11 cellular contexts compared by ENCODE assay signal in genomic region chr12:110546339-110546738, GRCh38. TPM values are rescaled to one million over a fixed set of nuclear protein-coding genes. Genes with fewer than 3 reads are reported as not detected.
A peak's percentile ranks its signal among the peaks of the same experiment; 100 is the strongest.
DNase-seq lines count a peak whose midpoint lies in the region; ATAC-seq and TF ChIP-seq lines count a peak whose summit lies in the region.
"Had no signal": no experiment of that assay in that cellular context is flagged by ENCODE, and none has a peak within 500 bp of the region (broad histone marks: within the 10 kb centered on the region; RNA-seq: fewer than 3 reads in every experiment).

No MANE protein-coding gene starts in this region.

- H3K4me1 ChIP-seq in ACC112 (ENCODE audit: control insufficient read depth, insufficient read depth, low read length, unreplicated experiment) (peaks cover 53% of the 10 kb centered on the region), HEK293 (ENCODE audit: control insufficient read depth, insufficient read depth, low read length) (peaks cover 29% of the 10 kb centered on the region), left lung (peaks cover 16 to 37% of the 10 kb centered on the region in 2 donors), OCI-LY7 (ENCODE audit: insufficient read depth, low read length, poor library complexity, severe bottlenecking) (peaks cover 5% of the 10 kb centered on the region), ascending aorta (peaks cover 6 to 18% of the 10 kb centered on the region in 2 donors)

- POLR2A ChIA-PET in HEK293 (lab: Yijun Ruan, JAX) (no interaction called here), OCI-LY7 (lab: Charles Lee) (no interaction called here)

- no peak overlapping the region for H3K4me2 ChIP-seq in OCI-LY7 (ENCODE audit: low read length)

- H4K20me1 ChIP-seq in OCI-LY7 (ENCODE audit: insufficient read depth, low read length) = no peaks in the 10 kb centered on the region

- intact Hi-C loops in left lung (cut with DNase I) (no loop called here), OCI-LY7 (cut with micrococcal nuclease; ENCODE audit: unreplicated experiment) (no loop called here), ascending aorta (cut with DNase I) (no loop called here)

- H3K9me2 ChIP-seq in OCI-LY7 (ENCODE audit: insufficient read depth, low read length) = no peaks in the 10 kb centered on the region

- no peaks in the 10 kb centered on the region for H3K36me3 ChIP-seq in ACC112 (ENCODE audit: insufficient read depth, low read length)
- peaks cover 5 to 21% of the 10 kb centered on the region in 2 experiments; a peak in 2 of 3 replicates for H3K36me3 ChIP-seq in HEK293 (ENCODE audit: control insufficient read depth in 2 of 2, insufficient read depth in 1 of 2, low read length in 2 of 2)
- peaks cover 0 to 48% of the 10 kb centered on the region in 2 donors for H3K36me3 ChIP-seq in left lung
- peaks cover 86% of the 10 kb centered on the region for H3K36me3 ChIP-seq in OCI-LY7 (ENCODE audit: insufficient read depth, low read length)
- H3K36me3 ChIP-seq in ascending aorta = peaks cover 4 to 20% of the 10 kb centered on the region in 2 donors

- H2AFZ ChIP-seq in ACC112 (ENCODE audit: low read length, unreplicated experiment) (no peak overlapping the region), OCI-LY7 (ENCODE audit: low read length) (no peak overlapping the region)

- H3K9me3 ChIP-seq in HEK293 (ENCODE audit: control insufficient read depth, insufficient read depth, low read depth, low read length) (no peaks in the 10 kb centered on the region), left lung (no peaks in the 10 kb centered on the region), OCI-LY7 (ENCODE audit: low read length) (no peaks in the 10 kb centered on the region), ascending aorta (no peaks in the 10 kb centered on the region)
- H3K9me3 ChIP-seq: neutrophil had no signal

- H3K4me3 ChIP-seq in ACC112 (ENCODE audit: low read depth, low read length) (peak overlapping the region; percentile 11; the same call in 1 of the 2 replicates), HEK293 (ENCODE audit: low read depth, low read length) (no peak overlapping the region), left lung (no peak overlapping the region), OCI-LY7 (ENCODE audit: low read depth, low read length, poor library complexity, severe bottlenecking) (no peak overlapping the region), ascending aorta (no peak overlapping the region)

- BruUV-seq in OCI-LY7 (replicated peaks; lab: Mats Ljungman, UMichigan) = no TSS peak

- H3K27ac ChIP-seq in ACC112 (ENCODE audit: low read depth, low read length) = peak overlapping the region; percentile 84
- no peak overlapping the region for H3K27ac ChIP-seq in HEK293 (ENCODE audit: extremely low read depth, low read depth, low read length)
- H3K27ac ChIP-seq in left lung = peak overlapping the region; percentile 9 to 62
- H3K27ac ChIP-seq in OCI-LY7 (ENCODE audit: low read depth, low read length, poor library complexity, severe bottlenecking) = no peak overlapping the region
- H3K27ac ChIP-seq in ascending aorta = peak overlapping the region in 1 of 2 donors; percentile 52
- H3K27ac ChIP-seq: neutrophil had no signal

- DNase-seq in amniotic epithelial cell (ENCODE audit: low read depth) (peak; percentile 94), left lung (no peak), OCI-LY7 (ENCODE audit: low spot score) (no peak), ascending aorta (ENCODE audit: low spot score in 2 of 2) (no peak)
- no peak for DNase-seq in activated CD4-positive, alpha-beta T cell treated with anti-CD3 and anti-CD28 coated beads for 1 hour
- DNase-seq: activated CD8-positive, alpha-beta memory T cell treated with anti-CD3 and anti-CD28 coated beads, Interleukin-2, amount 10 ng/mL, durations not matched to agents 7 days and 5 days; NCI-H774 had no signal

- ATAC-seq in left lung (no peak), GM19463 (IDR thresholded peaks at IDR 0.05; ENCODE audit: unreplicated experiment) (no peak)
- ATAC-seq: activated CD8-positive, alpha-beta memory T cell treated with anti-CD3 and anti-CD28 coated beads, Interleukin-2, amount 10 ng/mL, durations not matched to agents 7 days and 5 days had no signal

- H3K27me3 ChIP-seq in ACC112 (ENCODE audit: insufficient read depth, low read length) = no peaks in the 10 kb centered on the region
- H3K27me3 ChIP-seq in left lung = no peaks in the 10 kb centered on the region
- no peaks in the 10 kb centered on the region for H3K27me3 ChIP-seq in ascending aorta
- H3K27me3 ChIP-seq: neutrophil had no signal

- TF ChIP-seq CTCF in HEK293 (tag by site-specific recombination; IDR thresholded peaks at IDR 0.05) (no peak), left lung (IDR thresholded peaks at IDR 0.05) (no peak), OCI-LY7 (conservative IDR thresholded peaks at IDR 0.05; ENCODE audit: low read length) (no peak), ascending aorta (IDR thresholded peaks at IDR 0.05) (no peak)

- CTCF ChIA-PET in HEK293 (lab: Yijun Ruan, JAX) (no interaction called here), OCI-LY7 (lab: Charles Lee; ENCODE audit: unreplicated experiment) (no interaction called here)

- H3K79me2 ChIP-seq in ACC112 (ENCODE audit: control insufficient read depth, insufficient read depth, low read length, unreplicated experiment) = peaks cover 19% of the 10 kb centered on the region
- peaks cover 31% of the 10 kb centered on the region; the same call in 1 of the 2 replicates for H3K79me2 ChIP-seq in OCI-LY7 (ENCODE audit: insufficient read depth, low read depth, low read length)

TF ChIP-seq in HEK293, 187 proteins besides CTCF, POLR2A, EP300 and RAD21 (continues in another document):
- TF ChIP-seq SCRT2 (tag by site-specific recombination; IDR thresholded peaks at IDR 0.05) = peak; percentile 99
- TF ChIP-seq ZBTB21 (tag by site-specific recombination; IDR thresholded peaks at IDR 0.05) = peak; percentile 84
- TF ChIP-seq ZNF391 (tag by site-specific recombination; IDR thresholded peaks at IDR 0.05; ENCODE audit: borderline replicate concordance, low read depth) = 0 out of 2 replicates have a peak, but pooled peaks have one; percentile 34
- TF ChIP-seq ZNF2 (tag by site-specific recombination; IDR thresholded peaks at IDR 0.05) = peak; percentile 37; the same call in 1 of the 2 replicates
- TF ChIP-seq ZBTB17 (tag by site-specific recombination; IDR thresholded peaks at IDR 0.05) = peak; percentile 49; the same call in 1 of the 2 replicates
- TF ChIP-seq ZNF629 (tag by site-specific recombination; IDR thresholded peaks at IDR 0.05) = peak; percentile 91
- TF ChIP-seq ZNF140 (tag by site-specific recombination; IDR thresholded peaks at IDR 0.05) = no peak
- TF ChIP-seq ZNF248 (tag by site-specific recombination; IDR thresholded peaks at IDR 0.05) = no peak
- no peak for TF ChIP-seq ZNF23 (tag by site-specific recombination; IDR thresholded peaks at IDR 0.05; ENCODE audit: borderline replicate concordance)
- 0 out of 2 replicates have a peak, but pooled peaks have one; percentile 38 for TF ChIP-seq ZNF324 (tag by site-specific recombination; IDR thresholded peaks at IDR 0.05)
- TF ChIP-seq ZXDB (tag by site-specific recombination; IDR thresholded peaks at IDR 0.05) = no peak; the same call in 1 of the 2 replicates
- TF ChIP-seq WT1 (tag by site-specific recombination; IDR thresholded peaks at IDR 0.05) = no peak
- TF ChIP-seq, protein P1, sequence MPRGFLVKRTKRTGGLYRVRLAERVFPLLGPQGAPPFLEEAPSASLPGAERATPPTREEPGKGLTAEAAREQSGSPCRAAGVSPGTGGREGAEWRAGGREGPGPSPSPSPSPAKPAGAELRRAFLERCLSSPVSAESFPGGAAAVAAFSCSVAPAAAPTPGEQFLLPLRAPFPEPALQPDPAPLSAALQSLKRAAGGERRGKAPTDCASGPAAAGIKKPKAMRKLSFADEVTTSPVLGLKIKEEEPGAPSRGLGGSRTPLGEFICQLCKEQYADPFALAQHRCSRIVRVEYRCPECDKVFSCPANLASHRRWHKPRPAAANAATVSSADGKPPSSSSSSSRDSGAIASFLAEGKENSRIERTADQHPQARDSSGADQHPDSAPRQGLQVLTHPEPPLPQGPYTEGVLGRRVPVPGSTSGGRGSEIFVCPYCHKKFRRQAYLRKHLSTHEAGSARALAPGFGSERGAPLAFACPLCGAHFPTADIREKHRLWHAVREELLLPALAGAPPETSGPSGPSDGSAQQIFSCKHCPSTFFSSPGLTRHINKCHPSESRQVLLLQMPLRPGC (tag by site-specific recombination; IDR thresholded peaks at IDR 0.05) = peak; percentile 51; the same call in 1 of the 2 replicates
- 0 out of 2 replicates have a peak, but pooled peaks have one; percentile 19 for TF ChIP-seq ZNF394 (tag by site-specific recombination; IDR thresholded peaks at IDR 0.05; ENCODE audit: borderline replicate concordance)
- TF ChIP-seq ZNF548 (tag by site-specific recombination; IDR thresholded peaks at IDR 0.05) = no peak
- TF ChIP-seq ZBTB20 (tag by site-specific recombination; IDR thresholded peaks at IDR 0.05) = peak; percentile 43; the same call in 1 of the 2 replicates
- peak; percentile 95 for TF ChIP-seq PRDM6 (tag by site-specific recombination; IDR thresholded peaks at IDR 0.05)

RNA-seq across cellular contexts. Expression of gene PPTC7, which starts 36.8 kb away (rescaled TPM):
- total RNA-seq in left lung = 10 to 100 TPM; 22.3 to 24.2 TPM
- total RNA-seq in OCI-LY7 (2014; rRNA removed; shearing (Covaris generic)) = 8.3 and 11.4 TPM in 2 replicates
- 29.7 and 30.6 TPM in 2 replicates for total RNA-seq in OCI-LY7 (2022)
- total RNA-seq in ascending aorta = 12.3 TPM

RNA-seq across cellular contexts. Expression of gene RAD9B, which starts 44.2 kb away (rescaled TPM):
- total RNA-seq in left lung (1 to 10 TPM in 1 of 2 donors, under 1 TPM in 1; 0.55 to 1.3 TPM), OCI-LY7 (2022) (1.9 and 3.0 TPM in 2 replicates), ascending aorta (not detected)
- 0.46 and 0.76 TPM in 2 replicates for total RNA-seq in OCI-LY7 (2014; rRNA removed; shearing (Covaris generic))

RNA-seq across cellular contexts. Expression of gene VPS29, which starts 44.4 kb away (rescaled TPM):
- total RNA-seq in left lung = 100 to 1,000 TPM in 1 of 2 donors, 10 to 100 TPM in 1; 91.7 to 115 TPM
- 52.3 and 80.3 TPM in 2 replicates for total RNA-seq in OCI-LY7 (2014; rRNA removed; shearing (Covaris generic))
- 162 and 168 TPM in 2 replicates for total RNA-seq in OCI-LY7 (2022)
- total RNA-seq in ascending aorta = 35.9 TPM

Comparison
In these comparisons a context has a peak if more than half of its experiments do, and no peak if none do; other contexts are left out.
1. H3K27ac ChIP-seq: peak in ACC112 (single experiment) and left lung (2 of 2); none in HEK293 (single experiment) and OCI-LY7 (single experiment).